1 cellular context compared by ENCODE assay signal in the genomic region with DNA sequence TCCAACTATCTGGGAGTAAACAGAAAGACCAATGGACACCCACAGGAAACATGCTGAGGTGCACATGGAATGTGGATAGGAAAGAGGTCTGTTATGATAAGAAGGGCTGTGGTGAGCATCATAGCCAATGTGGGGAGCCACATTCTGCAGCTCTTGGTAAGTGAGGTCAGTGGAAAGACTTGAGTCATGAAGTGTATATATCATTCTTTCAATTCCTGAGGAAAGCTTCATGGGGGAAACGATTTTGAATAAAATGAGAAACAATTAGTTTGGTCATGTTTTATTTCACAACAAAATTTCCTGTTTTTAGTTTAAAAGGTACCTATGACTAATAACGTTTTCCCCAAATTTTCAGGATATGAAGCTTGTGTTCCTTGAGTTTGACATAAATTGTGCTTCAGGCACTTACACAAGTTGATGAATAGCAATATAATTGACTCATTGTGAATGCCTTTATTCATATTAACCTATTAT.
TF ChIP-seq lines count a peak whose summit lies in the region.

No MANE protein-coding gene starts in this region.

TF ChIP-seq in GM12878, 131 proteins besides CTCF, POLR2A, EP300 and RAD21:
- TF ChIP-seq, protein P1, sequence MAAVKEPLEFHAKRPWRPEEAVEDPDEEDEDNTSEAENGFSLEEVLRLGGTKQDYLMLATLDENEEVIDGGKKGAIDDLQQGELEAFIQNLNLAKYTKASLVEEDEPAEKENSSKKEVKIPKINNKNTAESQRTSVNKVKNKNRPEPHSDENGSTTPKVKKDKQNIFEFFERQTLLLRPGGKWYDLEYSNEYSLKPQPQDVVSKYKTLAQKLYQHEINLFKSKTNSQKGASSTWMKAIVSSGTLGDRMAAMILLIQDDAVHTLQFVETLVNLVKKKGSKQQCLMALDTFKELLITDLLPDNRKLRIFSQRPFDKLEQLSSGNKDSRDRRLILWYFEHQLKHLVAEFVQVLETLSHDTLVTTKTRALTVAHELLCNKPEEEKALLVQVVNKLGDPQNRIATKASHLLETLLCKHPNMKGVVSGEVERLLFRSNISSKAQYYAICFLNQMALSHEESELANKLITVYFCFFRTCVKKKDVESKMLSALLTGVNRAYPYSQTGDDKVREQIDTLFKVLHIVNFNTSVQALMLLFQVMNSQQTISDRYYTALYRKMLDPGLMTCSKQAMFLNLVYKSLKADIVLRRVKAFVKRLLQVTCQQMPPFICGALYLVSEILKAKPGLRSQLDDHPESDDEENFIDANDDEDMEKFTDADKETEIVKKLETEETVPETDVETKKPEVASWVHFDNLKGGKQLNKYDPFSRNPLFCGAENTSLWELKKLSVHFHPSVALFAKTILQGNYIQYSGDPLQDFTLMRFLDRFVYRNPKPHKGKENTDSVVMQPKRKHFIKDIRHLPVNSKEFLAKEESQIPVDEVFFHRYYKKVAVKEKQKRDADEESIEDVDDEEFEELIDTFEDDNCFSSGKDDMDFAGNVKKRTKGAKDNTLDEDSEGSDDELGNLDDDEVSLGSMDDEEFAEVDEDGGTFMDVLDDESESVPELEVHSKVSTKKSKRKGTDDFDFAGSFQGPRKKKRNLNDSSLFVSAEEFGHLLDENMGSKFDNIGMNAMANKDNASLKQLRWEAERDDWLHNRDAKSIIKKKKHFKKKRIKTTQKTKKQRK (IDR thresholded peaks at IDR 0.05; ENCODE audit: low read depth, low read length) = no peak
- TF ChIP-seq MYC (IDR thresholded peaks at IDR 0.05; ENCODE audit: insufficient read depth, insufficient read length, insufficient replicate concordance, low read length, severe bottlenecking) (no peak), SMARCA5 (IDR thresholded peaks at IDR 0.05) (no peak), KDM1A (IDR thresholded peaks at IDR 0.05; ENCODE audit: borderline replicate concordance) (no peak), RFX5 (IDR thresholded peaks at IDR 0.05; ENCODE audit: low read depth, low read length) (no peak), GABPA (IDR thresholded peaks at IDR 0.05; ENCODE audit: low read depth) (no peak), CHD2 (IDR thresholded peaks at IDR 0.05; ENCODE audit: borderline replicate concordance, low read depth, low read length) (no peak), RUNX3 (IDR thresholded peaks at IDR 0.05; ENCODE audit: low read length) (no peak), POU2F2 (IDR thresholded peaks at IDR 0.05; ENCODE audit: borderline replicate concordance, low read depth, low read length) (no peak), ESRRA (IDR thresholded peaks at IDR 0.05; ENCODE audit: low read length) (no peak), SIX5 (IDR thresholded peaks at IDR 0.05; ENCODE audit: low read depth, low read length, severe bottlenecking) (no peak), STAT3 (IDR thresholded peaks at IDR 0.05; ENCODE audit: low read depth, low read length) (no peak), ZSCAN29 (IDR thresholded peaks at IDR 0.05) (no peak)
- TF ChIP-seq, protein P2, sequence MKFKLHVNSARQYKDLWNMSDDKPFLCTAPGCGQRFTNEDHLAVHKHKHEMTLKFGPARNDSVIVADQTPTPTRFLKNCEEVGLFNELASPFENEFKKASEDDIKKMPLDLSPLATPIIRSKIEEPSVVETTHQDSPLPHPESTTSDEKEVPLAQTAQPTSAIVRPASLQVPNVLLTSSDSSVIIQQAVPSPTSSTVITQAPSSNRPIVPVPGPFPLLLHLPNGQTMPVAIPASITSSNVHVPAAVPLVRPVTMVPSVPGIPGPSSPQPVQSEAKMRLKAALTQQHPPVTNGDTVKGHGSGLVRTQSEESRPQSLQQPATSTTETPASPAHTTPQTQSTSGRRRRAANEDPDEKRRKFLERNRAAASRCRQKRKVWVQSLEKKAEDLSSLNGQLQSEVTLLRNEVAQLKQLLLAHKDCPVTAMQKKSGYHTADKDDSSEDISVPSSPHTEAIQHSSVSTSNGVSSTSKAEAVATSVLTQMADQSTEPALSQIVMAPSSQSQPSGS (IDR thresholded peaks at IDR 0.05; ENCODE audit: low read length) = no peak
- TF ChIP-seq, protein P3, sequence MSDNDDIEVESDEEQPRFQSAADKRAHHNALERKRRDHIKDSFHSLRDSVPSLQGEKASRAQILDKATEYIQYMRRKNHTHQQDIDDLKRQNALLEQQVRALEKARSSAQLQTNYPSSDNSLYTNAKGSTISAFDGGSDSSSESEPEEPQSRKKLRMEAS (IDR thresholded peaks at IDR 0.05; ENCODE audit: low read depth, low read length) = no peak
- TF ChIP-seq, protein P4, sequence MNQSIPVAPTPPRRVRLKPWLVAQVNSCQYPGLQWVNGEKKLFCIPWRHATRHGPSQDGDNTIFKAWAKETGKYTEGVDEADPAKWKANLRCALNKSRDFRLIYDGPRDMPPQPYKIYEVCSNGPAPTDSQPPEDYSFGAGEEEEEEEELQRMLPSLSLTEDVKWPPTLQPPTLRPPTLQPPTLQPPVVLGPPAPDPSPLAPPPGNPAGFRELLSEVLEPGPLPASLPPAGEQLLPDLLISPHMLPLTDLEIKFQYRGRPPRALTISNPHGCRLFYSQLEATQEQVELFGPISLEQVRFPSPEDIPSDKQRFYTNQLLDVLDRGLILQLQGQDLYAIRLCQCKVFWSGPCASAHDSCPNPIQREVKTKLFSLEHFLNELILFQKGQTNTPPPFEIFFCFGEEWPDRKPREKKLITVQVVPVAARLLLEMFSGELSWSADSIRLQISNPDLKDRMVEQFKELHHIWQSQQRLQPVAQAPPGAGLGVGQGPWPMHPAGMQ (IDR thresholded peaks at IDR 0.05; ENCODE audit: borderline replicate concordance) = no peak
TF ChIP-seq in GM12878: peak in this region for 0.
